In the genomic region with DNA sequence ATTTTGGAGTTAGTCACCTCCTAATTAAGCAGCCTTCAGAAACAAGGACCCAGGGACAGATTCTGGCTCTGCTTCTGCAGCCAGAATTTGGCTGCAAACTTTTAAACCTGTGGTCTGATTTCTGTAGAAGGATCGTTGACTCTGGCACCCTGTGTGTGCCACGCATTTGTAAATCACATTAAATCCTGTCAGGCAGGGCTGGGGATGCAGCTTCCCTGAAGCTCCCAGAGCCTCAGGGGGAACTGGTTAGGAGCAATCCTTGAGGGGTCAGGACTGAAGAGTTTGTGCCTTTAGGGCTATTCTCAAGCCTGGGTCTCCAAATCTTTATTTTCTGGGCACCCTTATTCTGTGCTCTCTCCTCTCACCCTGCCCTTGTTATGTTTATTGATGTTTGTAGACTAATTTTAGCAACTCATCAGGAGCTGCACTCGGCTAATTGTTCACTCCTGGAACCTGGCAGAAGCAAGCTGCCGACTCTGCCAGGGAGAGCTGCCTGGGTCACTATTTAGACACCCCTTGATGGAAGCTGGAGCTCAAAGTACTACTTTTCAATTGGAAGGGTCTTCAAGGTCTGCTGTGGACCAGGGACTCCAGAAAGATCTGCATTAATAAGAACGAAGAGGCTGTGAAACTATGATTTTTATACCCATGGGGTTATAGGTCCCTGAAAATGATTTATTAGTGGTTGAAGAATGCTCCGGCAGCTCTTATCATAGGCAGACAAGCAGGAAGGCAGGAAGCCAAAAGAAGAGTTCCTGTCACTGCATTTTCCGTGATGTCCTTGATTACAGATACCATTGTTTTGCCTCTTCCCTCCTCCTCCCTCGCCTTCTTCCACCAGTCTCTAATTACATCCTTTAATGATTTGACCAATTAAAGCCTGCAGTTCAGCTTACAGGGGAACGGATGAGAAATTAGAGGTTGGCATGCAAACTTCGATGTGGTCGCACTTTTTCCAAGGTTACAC, we compare ENCODE assay signal across 16 cellular contexts. TPM values are rescaled to one million over a fixed set of nuclear protein-coding genes. Genes with fewer than 3 reads are reported as not detected.
DNase-seq lines count a peak whose midpoint lies in the region; ATAC-seq and TF ChIP-seq lines count a peak whose summit lies in the region.
"Had no signal": no experiment of that assay in that cellular context is flagged by ENCODE, and none has a peak within 500 bp of the region (broad histone marks: within the 10 kb centered on the region; RNA-seq: fewer than 3 reads in every experiment).

No MANE protein-coding gene starts in this region.

- H2AFZ ChIP-seq in parathyroid adenoma = peak overlapping the region; percentile 1

- intact Hi-C loops in left colon (cut with DNase I, micrococcal nuclease) = no loop called here

- H3K9ac ChIP-seq in parathyroid adenoma = no peak overlapping the region

- no peak for ATAC-seq in left colon
- ATAC-seq: activated CD8-positive, alpha-beta T cell treated with anti-CD3 and anti-CD28 coated beads, Interleukin-2, amount 10 ng/mL, durations not matched to agents 7 days and 5 days had no signal

- H3K4me3 ChIP-seq in parathyroid adenoma (ENCODE audit: low read depth, low read length) = peak overlapping the region; percentile 3

- H3K9me3 ChIP-seq in parathyroid adenoma (ENCODE audit: control insufficient read depth, low read length) = no peaks in the 10 kb centered on the region

- no peak overlapping the region for H3K27ac ChIP-seq in parathyroid adenoma

- no peaks in the 10 kb centered on the region for H3K36me3 ChIP-seq in parathyroid adenoma (ENCODE audit: control insufficient read depth, insufficient read depth, low read length)

- TF ChIP-seq CTCF in parathyroid adenoma (IDR thresholded peaks at IDR 0.05) = no peak

- DNase-seq in NCI-H2227 treated with DMSO at 0.1 percent for 48 hours (lab: John Stamatoyannopoulos, UW) (peak; percentile 10), NCI-H2227 (lab: John Stamatoyannopoulos, UW; ENCODE audit: unreplicated experiment) (no peak), NCI-H345 (lab: John Stamatoyannopoulos, UW) (peak; percentile 54), astrocyte of the hippocampus (ENCODE audit: low read depth, low spot score) (peak; percentile 70), left colon (no peak), T-helper 9 cell (no peak), GDM1 (lab: John Stamatoyannopoulos, UW) (no peak)
- DNase-seq: activated CD8-positive, alpha-beta T cell treated with anti-CD3 and anti-CD28 coated beads, Interleukin-2, amount 10 ng/mL, durations not matched to agents 7 days and 5 days; activated naive CD4-positive, alpha-beta T cell treated with anti-CD3 and anti-CD28 coated beads, Interleukin-2, amount 50 U/mL, for 16 hours; immature natural killer cell; NK-92 treated with Interleukin-12 subunit alpha and Interleukin-12 subunit beta, amount 100 ng/mL, for 24 hours; trophoblast cell had no signal

- H3K4me2 ChIP-seq in parathyroid adenoma (ENCODE audit: low read length) = peak overlapping the region; percentile 59

- no peaks in the 10 kb centered on the region for H3K79me2 ChIP-seq in parathyroid adenoma

- H3K4me1 ChIP-seq in parathyroid adenoma = no peaks in the 10 kb centered on the region

- H3K27me3 ChIP-seq in parathyroid adenoma (ENCODE audit: control insufficient read depth, insufficient read depth, low read length) = no peaks in the 10 kb centered on the region

RNA-seq across cellular contexts. Expression of a gene that starts 6.5 kb away (rescaled TPM):
- total RNA-seq in left colon = not detected
- total RNA-seq: activated CD8-positive, alpha-beta T cell treated with anti-CD3 and anti-CD28 coated beads, Interleukin-2, amount 10 ng/mL, durations not matched to agents 7 days and 5 days; cerebellum; myocyte; skeletal muscle tissue had no signal

Comparison
In these comparisons a context has a peak if more than half of its experiments do, and no peak if none do; other contexts are left out.
1. DNase-seq: peak in NCI-H2227 treated with DMSO at 0.1 percent for 48 hours (single experiment), NCI-H345 (single experiment) and astrocyte of the hippocampus (single experiment); none in NCI-H2227 (single experiment), left colon (0 of 2), T-helper 9 cell (single experiment) and GDM1 (single experiment).